ENCODE assay signal across 14 cellular contexts in the genomic region with DNA sequence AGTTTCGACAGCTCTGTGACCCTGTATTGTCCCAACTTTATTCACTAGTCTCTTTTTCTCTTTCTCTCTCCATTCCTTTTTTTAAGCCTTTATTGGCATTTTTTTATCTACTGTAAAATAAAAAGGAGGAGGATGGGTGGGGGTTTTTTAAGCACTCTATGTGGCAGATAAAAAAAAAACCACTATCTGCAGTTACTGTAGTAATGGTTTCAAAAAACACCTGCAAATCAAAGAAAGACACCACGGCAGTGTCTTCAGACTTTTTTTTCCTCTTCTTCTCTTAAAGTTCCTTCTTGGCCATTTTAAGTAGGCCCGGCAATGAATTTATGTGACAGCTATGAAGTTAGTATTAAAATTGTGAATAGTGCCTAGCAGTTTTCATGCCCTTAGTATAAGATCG. TPM values are rescaled to one million over a fixed set of nuclear protein-coding genes. Genes with fewer than 3 reads are reported as not detected.
A peak's percentile ranks its signal among the peaks of the same experiment; 100 is the strongest.
DNase-seq lines count a peak whose midpoint lies in the region; ATAC-seq lines count a peak whose summit lies in the region.
"Had no signal": no experiment of that assay in that cellular context is flagged by ENCODE, and none has a peak within 500 bp of the region (broad histone marks: within the 10 kb centered on the region; RNA-seq: fewer than 3 reads in every experiment).

No MANE protein-coding gene starts in this region.

- no peaks in the 10 kb centered on the region for H3K9me3 ChIP-seq in CD4-positive, CD25-positive, alpha-beta regulatory T cell (ENCODE audit: control insufficient read depth in 2 of 2, low read length in 2 of 2)
- no peaks in the 10 kb centered on the region for H3K9me3 ChIP-seq in HUES48 (ENCODE audit: control insufficient read depth, insufficient read depth, low read length)

- no peaks in the 10 kb centered on the region for H3K36me3 ChIP-seq in CD4-positive, CD25-positive, alpha-beta regulatory T cell (ENCODE audit: control insufficient read depth, insufficient read depth, low read length)
- no peaks in the 10 kb centered on the region for H3K36me3 ChIP-seq in HUES48 (ENCODE audit: control insufficient read depth, insufficient read depth, low read length)

- no peaks in the 10 kb centered on the region for H3K36me3 Mint-ChIP-seq in CD4-positive, CD25-positive, alpha-beta regulatory T cell
- no peaks in the 10 kb centered on the region for H3K36me3 Mint-ChIP-seq in activated naive CD8-positive, alpha-beta T cell treated with anti-CD3 and anti-CD28 coated beads, Interleukin-2, amount 50 U/mL, for 24 hours (ENCODE audit: low read depth)
- H3K36me3 Mint-ChIP-seq in naive B cell = peaks cover 0 to 13% of the 10 kb centered on the region in 2 donors

- H3K4me3 ChIP-seq in CD4-positive, CD25-positive, alpha-beta regulatory T cell (ENCODE audit: low read depth, low read length) = no peak overlapping the region
- peak overlapping the region; percentile 72 for H3K4me3 ChIP-seq in HUES48 (ENCODE audit: low read depth, low read length)

- H3K27me3 ChIP-seq in CD4-positive, CD25-positive, alpha-beta regulatory T cell (ENCODE audit: control insufficient read depth, insufficient read depth, low read length) = no peaks in the 10 kb centered on the region
- H3K27me3 ChIP-seq in HUES48 (ENCODE audit: control insufficient read depth, insufficient read depth, low read length) = peaks cover 28% of the 10 kb centered on the region

- H3K27me3 Mint-ChIP-seq in CD4-positive, CD25-positive, alpha-beta regulatory T cell = peaks cover 29% of the 10 kb centered on the region
- H3K27me3 Mint-ChIP-seq in activated naive CD8-positive, alpha-beta T cell treated with anti-CD3 and anti-CD28 coated beads, Interleukin-2, amount 50 U/mL, for 24 hours = peaks cover 30% of the 10 kb centered on the region
- peaks cover 4 to 27% (median 23%) of the 10 kb centered on the region in 3 donors for H3K27me3 Mint-ChIP-seq in naive B cell

- ATAC-seq in CD4-positive, CD25-positive, alpha-beta regulatory T cell (ENCODE audit: low read depth in 2 of 2) = no peak
- ATAC-seq in activated naive CD8-positive, alpha-beta T cell treated with anti-CD3 and anti-CD28 coated beads, Interleukin-2, amount 50 U/mL, for 24 hours = no peak
- ATAC-seq in naive B cell (ENCODE audit: low read depth in 2 of 2) (no peak), HG02970 (IDR thresholded peaks at IDR 0.05; ENCODE audit: low FRiP score, unreplicated experiment) (no peak)

- H3K27ac Mint-ChIP-seq in CD4-positive, CD25-positive, alpha-beta regulatory T cell = peak overlapping the region; percentile 18 to 91 (median 78)
- H3K27ac Mint-ChIP-seq in activated naive CD8-positive, alpha-beta T cell treated with anti-CD3 and anti-CD28 coated beads, Interleukin-2, amount 50 U/mL, for 24 hours = no peak overlapping the region
- H3K27ac Mint-ChIP-seq in naive B cell = peak overlapping the region in 5 of 6 donors; percentile 87 to 94 (median 93)

- peaks cover 15% of the 10 kb centered on the region for H3K4me1 ChIP-seq in CD4-positive, CD25-positive, alpha-beta regulatory T cell (ENCODE audit: control insufficient read depth, insufficient read depth, low read length, poor library complexity, severe bottlenecking)
- peaks cover 24% of the 10 kb centered on the region for H3K4me1 ChIP-seq in HUES48 (ENCODE audit: control insufficient read depth, insufficient read depth, low read length)
- H3K4me1 ChIP-seq: parathyroid adenoma had no signal

- H3K27ac ChIP-seq in CD4-positive, CD25-positive, alpha-beta regulatory T cell (ENCODE audit: insufficient read depth, low read length, poor library complexity, severe bottlenecking) = no peak overlapping the region
- H3K27ac ChIP-seq in HUES48 (ENCODE audit: low read depth, low read length) = no peak overlapping the region
- H3K27ac ChIP-seq: parathyroid adenoma had no signal

- H3K4me3 Mint-ChIP-seq in CD4-positive, CD25-positive, alpha-beta regulatory T cell = peak overlapping the region; percentile 81 to 96 (median 90)
- peak overlapping the region; percentile 56 for H3K4me3 Mint-ChIP-seq in activated naive CD8-positive, alpha-beta T cell treated with anti-CD3 and anti-CD28 coated beads, Interleukin-2, amount 50 U/mL, for 24 hours
- peak overlapping the region; percentile 82 to 95 (median 92) for H3K4me3 Mint-ChIP-seq in naive B cell

- no peak overlapping the region for H3K9ac ChIP-seq in HUES48 (ENCODE audit: low read depth, low read length)
- H3K9ac ChIP-seq: parathyroid adenoma had no signal

- peaks cover 9 to 25% (median 19%) of the 10 kb centered on the region in 4 donors for H3K4me1 Mint-ChIP-seq in CD4-positive, CD25-positive, alpha-beta regulatory T cell
- peaks cover 42% of the 10 kb centered on the region for H3K4me1 Mint-ChIP-seq in activated naive CD8-positive, alpha-beta T cell treated with anti-CD3 and anti-CD28 coated beads, Interleukin-2, amount 50 U/mL, for 24 hours
- peaks cover 16 to 21% (median 19%) of the 10 kb centered on the region in 3 donors for H3K4me1 Mint-ChIP-seq in naive B cell

- peak in 1 of 3 donors; percentile 21 for DNase-seq in CD4-positive, CD25-positive, alpha-beta regulatory T cell
- no peak for DNase-seq in activated naive CD8-positive, alpha-beta T cell treated with anti-CD3 and anti-CD28 coated beads, Interleukin-2, amount 50 U/mL, for 24 hours
- DNase-seq in naive B cell (no peak), LoVo (ENCODE audit: low spot score) (no peak), kidney glomerular epithelial cell (lab: John Stamatoyannopoulos, UW) (no peak), NAMALWA (ENCODE audit: low spot score) (no peak)
- DNase-seq: DMS 273 treated with DMSO at 0.1 percent for 48 hours; effector CD4-positive, alpha-beta T cell; NCI-H1105; NK-92 treated with Interleukin-12 subunit alpha and Interleukin-12 subunit beta, amount 100 ng/mL, for 24 hours had no signal

- peaks cover 0 to 3% (median 0%) of the 10 kb centered on the region in 7 donors for H3K9me3 Mint-ChIP-seq in CD4-positive, CD25-positive, alpha-beta regulatory T cell
- H3K9me3 Mint-ChIP-seq in activated naive CD8-positive, alpha-beta T cell treated with anti-CD3 and anti-CD28 coated beads, Interleukin-2, amount 50 U/mL, for 24 hours = peaks cover 11% of the 10 kb centered on the region
- H3K9me3 Mint-ChIP-seq in naive B cell = peaks cover 0 to 6% (median 0%) of the 10 kb centered on the region in 7 donors

RNA-seq across cellular contexts. Expression of a gene that starts 1.4 kb away (rescaled TPM):
- total RNA-seq in CD4-positive, CD25-positive, alpha-beta regulatory T cell = 8.3 TPM
- 1 to 10 TPM; 3.8 to 10.0 (median 7.2) TPM for polyA plus RNA-seq in CD4-positive, CD25-positive, alpha-beta regulatory T cell
- 10 to 100 TPM; 28.7 to 41.4 (median 34.2) TPM for polyA plus RNA-seq in naive B cell (ENCODE audit: low read depth in 6 of 6)
- total RNA-seq: mesenteric fat pad had no signal
